ENCODE assay signal across 10 cellular contexts in genomic region chr5:73445708-73446630, GRCh38. TPM values are rescaled to one million over a fixed set of nuclear protein-coding genes. Genes with fewer than 3 reads are reported as not detected.
DNase-seq lines count a peak whose midpoint lies in the region; TF ChIP-seq lines count a peak whose summit lies in the region.
"Had no signal": no experiment of that assay in that cellular context is flagged by ENCODE, and none has a peak within 500 bp of the region (broad histone marks: within the 10 kb centered on the region; RNA-seq: fewer than 3 reads in every experiment).

No MANE protein-coding gene starts in this region.

- H2BK5ac ChIP-seq in neuronal stem cell (ENCODE audit: low read length), result no peak overlapping the region

- peaks cover 90% of the 10 kb centered on the region for H3K27me3 Mint-ChIP-seq in endodermal cell (ENCODE audit: insufficient read depth)

- no peak overlapping the region for H3K4ac ChIP-seq in neuronal stem cell (ENCODE audit: low read length)

- DNase-seq in PC-9 (no peak), endodermal cell (no peak), neuronal stem cell (ENCODE audit: low spot score) (no peak), colonic mucosa (no peak), DMS 273 treated with DMSO at 0.1 percent for 48 hours (lab: John Stamatoyannopoulos, UW) (no peak), DMS79 treated with DMSO at 0.1 percent for 48 hours (lab: John Stamatoyannopoulos, UW) (no peak), NCI-H2227 treated with DMSO at 0.1 percent for 48 hours (lab: John Stamatoyannopoulos, UW) (no peak)
- DNase-seq: heart left ventricle; NK-92 treated with Interleukin-12 subunit alpha and Interleukin-12 subunit beta, amount 100 ng/mL, for 24 hours had no signal

- no peaks in the 10 kb centered on the region for H3K79me1 ChIP-seq in neuronal stem cell (ENCODE audit: low read depth, low read length)

- H3K36me3 Mint-ChIP-seq in endodermal cell (ENCODE audit: low read depth), result no peaks in the 10 kb centered on the region

- TF ChIP-seq CTCF in PC-9 (conservative IDR thresholded peaks at IDR 0.05), result no peak
- TF ChIP-seq CTCF in endodermal cell (conservative IDR thresholded peaks at IDR 0.05), result no peak
- TF ChIP-seq CTCF in colonic mucosa (IDR thresholded peaks at IDR 0.05), result no peak

- BruUV-seq in PC-9 (replicated peaks; lab: Mats Ljungman, UMichigan), result no TSS peak

- H2BK120ac ChIP-seq in neuronal stem cell (ENCODE audit: low read depth, low read length), result no peak overlapping the region

- H3K4me3 ChIP-seq in GM08714 (ENCODE audit: low read length) (peak overlapping the region; percentile 40; the same call in 1 of the 2 replicates), PC-9 (peak overlapping the region; percentile 87), endodermal cell (ENCODE audit: low read length) (no peak overlapping the region), neuronal stem cell (ENCODE audit: low read length in 2 of 2) (no peak overlapping the region), colonic mucosa (no peak overlapping the region)

- H4K91ac ChIP-seq in neuronal stem cell (ENCODE audit: low read depth, low read length, poor library complexity), result no peak overlapping the region

- H3K14ac ChIP-seq in neuronal stem cell (ENCODE audit: low read length), result no peak overlapping the region

- H2BK12ac ChIP-seq in neuronal stem cell (ENCODE audit: low read length), result no peak overlapping the region

- no peak overlapping the region for H3K18ac ChIP-seq in neuronal stem cell (ENCODE audit: low read length)

- H3K9me2 ChIP-seq in PC-9 (ENCODE audit: insufficient read depth), result no peaks in the 10 kb centered on the region

- 0 to 12% methylated on average over 2 to 5 of the region's 7 CpGs for WGBS in endodermal cell (ENCODE audit: insufficient coverage in 1 of 2, insufficient read length in 1 of 2), 2 experiments
- WGBS in neuronal stem cell (ENCODE audit: extremely low coverage in 2 of 2, insufficient read length in 2 of 2, insufficient replicate concordance in 1 of 2), 2 donors, result no CpG with 5 or more reads among the region's 7 CpGs

- H3K4me2 ChIP-seq in PC-9 (peak overlapping the region; percentile 85), neuronal stem cell (ENCODE audit: insufficient read depth, low read length, poor library complexity, severe bottlenecking) (no peak overlapping the region)

- intact Hi-C loops in PC-9 (cut with micrococcal nuclease; ENCODE audit: unreplicated experiment) (loop anchor here (1.0 kb wide), 1 partner anchor 143 kb away; no protein-coding TSS in a partner anchor), colonic mucosa (cut with DNase I) (no loop called here)

- no peak overlapping the region for H3K27ac Mint-ChIP-seq in endodermal cell

- H2AK5ac ChIP-seq in neuronal stem cell (ENCODE audit: low read depth, low read length), result no peak overlapping the region

- no peak overlapping the region for H4K8ac ChIP-seq in neuronal stem cell (ENCODE audit: low read depth, low read length)

- H3K36me3 ChIP-seq in PC-9 (ENCODE audit: low read depth) (no peaks in the 10 kb centered on the region), endodermal cell (ENCODE audit: control insufficient read depth, insufficient read depth, low read length) (no peaks in the 10 kb centered on the region), neuronal stem cell (replicated peaks in 1 of 2; ENCODE audit: control insufficient read depth in 2 of 2, insufficient read depth in 2 of 2, low read length in 2 of 2) (no peaks in the 10 kb centered on the region), colonic mucosa (no peaks in the 10 kb centered on the region)
- H3K36me3 ChIP-seq: heart left ventricle had no signal

- H3K9ac ChIP-seq in endodermal cell (ENCODE audit: extremely low read depth, low read length, poor library complexity, severe bottlenecking) (no peak overlapping the region), neuronal stem cell (ENCODE audit: low read depth, low read length, poor library complexity) (no peak overlapping the region), colonic mucosa (ENCODE audit: low read depth in 2 of 2, low read length in 2 of 2) (no peak overlapping the region)

- H3K4me1 Mint-ChIP-seq in endodermal cell, result peaks cover 19% of the 10 kb centered on the region

- peaks cover 17% of the 10 kb centered on the region; the same call in 1 of the 2 replicates for H3F3A ChIP-seq in PC-9 (ENCODE audit: insufficient read depth, low read depth)

- H2BK15ac ChIP-seq in neuronal stem cell (ENCODE audit: low read length), result no peak overlapping the region

- no peaks in the 10 kb centered on the region for H3K9me3 Mint-ChIP-seq in endodermal cell

- H3K79me2 ChIP-seq in PC-9 (ENCODE audit: low read depth), result peaks cover 23% of the 10 kb centered on the region

- no peak overlapping the region for H3K23ac ChIP-seq in neuronal stem cell (ENCODE audit: low read depth, low read length, poor library complexity)

- H3K9me3 ChIP-seq in PC-9 (ENCODE audit: insufficient read depth, low read depth) (no peaks in the 10 kb centered on the region), endodermal cell (ENCODE audit: control insufficient read depth, low read length) (no peaks in the 10 kb centered on the region), neuronal stem cell (replicated peaks in 1 of 2; ENCODE audit: control insufficient read depth in 2 of 2, insufficient read depth in 1 of 2, low read depth in 1 of 2, low read length in 2 of 2) (peaks cover 0 to 2% of the 10 kb centered on the region in 2 donors), colonic mucosa (no peaks in the 10 kb centered on the region)
- H3K9me3 ChIP-seq: heart left ventricle had no signal

- H3K4me3 Mint-ChIP-seq in endodermal cell, result peak overlapping the region; percentile 49

- H3K4me1 ChIP-seq in PC-9 (replicated peaks; ENCODE audit: insufficient read depth), result peaks cover 16% of the 10 kb centered on the region
- peaks cover 7% of the 10 kb centered on the region for H3K4me1 ChIP-seq in endodermal cell (ENCODE audit: control insufficient read depth, insufficient read depth, low read length)
- H3K4me1 ChIP-seq in neuronal stem cell (ENCODE audit: control insufficient read depth in 2 of 2, insufficient read depth in 1 of 2, low read depth in 1 of 2, low read length in 2 of 2), result peaks cover 0 to 5% of the 10 kb centered on the region in 2 donors
- H3K4me1 ChIP-seq in colonic mucosa, result peaks cover under 1% of the 10 kb centered on the region

- CTCF ChIA-PET in PC-9 (lab: Charles Lee), result interaction anchor here (0.6 to 1.1 kb wide), 2 partner anchors 52 to 273 kb away, joined by 4 to 7 read pairs; no protein-coding TSS in a partner anchor

- H3K27me3 ChIP-seq in PC-9 (ENCODE audit: insufficient read depth, low read depth), result no peaks in the 10 kb centered on the region
- peaks cover 90% of the 10 kb centered on the region for H3K27me3 ChIP-seq in endodermal cell (ENCODE audit: control insufficient read depth, insufficient read depth, low read length, poor library complexity, severe bottlenecking)
- peaks cover 40 to 89% (median 82%) of the 10 kb centered on the region in 3 experiments for H3K27me3 ChIP-seq in neuronal stem cell (ENCODE audit: control insufficient read depth in 3 of 3, insufficient read depth in 3 of 3, low read depth in 1 of 3, low read length in 3 of 3)
- H3K27me3 ChIP-seq in colonic mucosa, result peaks cover 85% of the 10 kb centered on the region

- H3K27ac ChIP-seq in PC-9, result peak overlapping the region; percentile 58
- H3K27ac ChIP-seq in endodermal cell (ENCODE audit: low read depth, low read length), result no peak overlapping the region
- no peak overlapping the region for H3K27ac ChIP-seq in neuronal stem cell (replicated peaks; ENCODE audit: low read length)
- H3K27ac ChIP-seq in colonic mucosa, result no peak overlapping the region
- H3K27ac ChIP-seq: heart left ventricle had no signal

- no peaks in the 10 kb centered on the region for H4K20me1 ChIP-seq in PC-9 (ENCODE audit: insufficient read depth)

- peak overlapping the region; percentile 80 for H2AFZ ChIP-seq in PC-9
- peak overlapping the region; percentile 83 for H2AFZ ChIP-seq in neuronal stem cell (ENCODE audit: low read length)

- POLR2A ChIA-PET in PC-9 (lab: Charles Lee; ENCODE audit: unreplicated experiment), result interaction anchor here (0.6 kb wide), 1 partner anchor 217 kb away, joined by 5 read pairs; no protein-coding TSS in a partner anchor

RNA-seq across cellular contexts. Expression of gene FOXD1, which starts 2.6 kb away (rescaled TPM):
- 4.0 and 4.1 TPM in 2 replicates for total RNA-seq in PC-9 (2021)
- total RNA-seq in endodermal cell, result under 1 TPM; 0.29 to 0.59 TPM
- polyA plus RNA-seq in endodermal cell (2013, experiment 1 of 2), result 0.64 TPM
- polyA plus RNA-seq in endodermal cell (2013, experiment 2 of 2), result 0.79 TPM
- 0.07 TPM for polyA plus RNA-seq in neuronal stem cell (2013, experiment 1 of 2)
- 0.06 TPM for polyA plus RNA-seq in neuronal stem cell (2013, experiment 2 of 2)
- total RNA-seq in colonic mucosa, result under 1 TPM; 0.17 to 0.24 TPM

RNA-seq across cellular contexts. Expression of gene BTF3, which starts 52.3 kb away (rescaled TPM):
- total RNA-seq in PC-9 (2021), result 635 and 694 TPM in 2 replicates
- total RNA-seq in endodermal cell, result 100 to 1,000 TPM; 671 to 739 TPM
- polyA plus RNA-seq in endodermal cell (2013, experiment 1 of 2), result 732 TPM
- polyA plus RNA-seq in endodermal cell (2013, experiment 2 of 2), result 692 TPM
- 1,368 TPM for polyA plus RNA-seq in neuronal stem cell (2013, experiment 1 of 2)
- polyA plus RNA-seq in neuronal stem cell (2013, experiment 2 of 2), result 1,375 TPM
- 100 to 1,000 TPM; 527 to 610 TPM for total RNA-seq in colonic mucosa

Comparison
In these comparisons a context has a peak if more than half of its experiments do, and no peak if none do; other contexts are left out.
1. H3K4me3 ChIP-seq: peak in GM08714 (single experiment) and PC-9 (single experiment); none in endodermal cell (single experiment), neuronal stem cell (0 of 2) and colonic mucosa (single experiment).